1 cellular context compared by ENCODE assay signal in genomic region chr7:77691892-77692491, GRCh38.
TF ChIP-seq lines count a peak whose summit lies in the region.

No MANE protein-coding gene starts in this region.

TF ChIP-seq in HepG2, 621 proteins besides CTCF, POLR2A, EP300 and RAD21 (continued from another document and continues in another):
- TF ChIP-seq, protein P1, sequence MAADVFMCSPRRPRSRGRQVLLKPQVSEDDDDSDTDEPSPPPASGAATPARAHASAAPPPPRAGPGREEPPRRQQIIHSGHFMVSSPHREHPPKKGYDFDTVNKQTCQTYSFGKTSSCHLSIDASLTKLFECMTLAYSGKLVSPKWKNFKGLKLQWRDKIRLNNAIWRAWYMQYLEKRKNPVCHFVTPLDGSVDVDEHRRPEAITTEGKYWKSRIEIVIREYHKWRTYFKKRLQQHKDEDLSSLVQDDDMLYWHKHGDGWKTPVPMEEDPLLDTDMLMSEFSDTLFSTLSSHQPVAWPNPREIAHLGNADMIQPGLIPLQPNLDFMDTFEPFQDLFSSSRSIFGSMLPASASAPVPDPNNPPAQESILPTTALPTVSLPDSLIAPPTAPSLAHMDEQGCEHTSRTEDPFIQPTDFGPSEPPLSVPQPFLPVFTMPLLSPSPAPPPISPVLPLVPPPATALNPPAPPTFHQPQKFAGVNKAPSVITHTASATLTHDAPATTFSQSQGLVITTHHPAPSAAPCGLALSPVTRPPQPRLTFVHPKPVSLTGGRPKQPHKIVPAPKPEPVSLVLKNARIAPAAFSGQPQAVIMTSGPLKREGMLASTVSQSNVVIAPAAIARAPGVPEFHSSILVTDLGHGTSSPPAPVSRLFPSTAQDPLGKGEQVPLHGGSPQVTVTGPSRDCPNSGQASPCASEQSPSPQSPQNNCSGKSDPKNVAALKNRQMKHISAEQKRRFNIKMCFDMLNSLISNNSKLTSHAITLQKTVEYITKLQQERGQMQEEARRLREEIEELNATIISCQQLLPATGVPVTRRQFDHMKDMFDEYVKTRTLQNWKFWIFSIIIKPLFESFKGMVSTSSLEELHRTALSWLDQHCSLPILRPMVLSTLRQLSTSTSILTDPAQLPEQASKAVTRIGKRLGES (CRISPR knock-in tag; IDR thresholded peaks at IDR 0.05; ENCODE audit: borderline replicate concordance), result no peak
- TF ChIP-seq CHD4 (IDR thresholded peaks at IDR 0.05; ENCODE audit: borderline replicate concordance, low read length) (no peak), CAMTA2 (CRISPR knock-in tag; IDR thresholded peaks at IDR 0.05; ENCODE audit: borderline replicate concordance) (no peak), CBX2 (IDR thresholded peaks at IDR 0.05; ENCODE audit: low read depth, low read length) (no peak), CBX2 (CRISPR knock-in tag; IDR thresholded peaks at IDR 0.05; ENCODE audit: low read depth) (no peak), JARID2 (CRISPR knock-in tag; IDR thresholded peaks at IDR 0.05; ENCODE audit: insufficient replicate concordance) (no peak), HNF1B (CRISPR knock-in tag; IDR thresholded peaks at IDR 0.05) (no peak), PREB (CRISPR knock-in tag; IDR thresholded peaks at IDR 0.05) (no peak), NBN (conservative IDR thresholded peaks at IDR 0.05) (no peak), ZNF574 (CRISPR knock-in tag; IDR thresholded peaks at IDR 0.05) (peak; percentile 27; the same call in 1 of the 2 replicates), POLR2AphosphoS5 (IDR thresholded peaks at IDR 0.05; ENCODE audit: low read depth, low read length) (peak; percentile 36; the same call in 1 of the 2 replicates), SIN3A (IDR thresholded peaks at IDR 0.05; ENCODE audit: borderline replicate concordance, low read depth, low read length) (no peak), ZNF263 (CRISPR knock-in tag; IDR thresholded peaks at IDR 0.05) (no peak), ZNF703 (CRISPR knock-in tag; IDR thresholded peaks at IDR 0.05; ENCODE audit: borderline replicate concordance) (no peak), SIX1 (CRISPR knock-in tag; IDR thresholded peaks at IDR 0.05; ENCODE audit: borderline replicate concordance) (no peak), ZMYM2 (CRISPR knock-in tag; IDR thresholded peaks at IDR 0.05) (no peak), THAP8 (CRISPR knock-in tag; IDR thresholded peaks at IDR 0.05; ENCODE audit: borderline replicate concordance) (no peak), ZNF766 (CRISPR knock-in tag; IDR thresholded peaks at IDR 0.05; ENCODE audit: borderline replicate concordance) (no peak), KLF16 (CRISPR knock-in tag; IDR thresholded peaks at IDR 0.05) (no peak), NFE2L1 (CRISPR knock-in tag; IDR thresholded peaks at IDR 0.05; ENCODE audit: borderline replicate concordance) (no peak), ZBTB4 (CRISPR knock-in tag; IDR thresholded peaks at IDR 0.05; ENCODE audit: borderline replicate concordance) (no peak), PRPF4 (IDR thresholded peaks at IDR 0.05; ENCODE audit: low read depth, low read length, poor library complexity, severe bottlenecking) (no peak), BHLHE40 (IDR thresholded peaks at IDR 0.05; ENCODE audit: low read length) (no peak), ZNF768 (CRISPR knock-in tag; IDR thresholded peaks at IDR 0.05) (no peak), MATR3 (CRISPR knock-in tag; IDR thresholded peaks at IDR 0.05) (no peak), ZBTB2 (CRISPR knock-in tag; IDR thresholded peaks at IDR 0.05; ENCODE audit: low read depth) (no peak)
- TF ChIP-seq, protein P2, sequence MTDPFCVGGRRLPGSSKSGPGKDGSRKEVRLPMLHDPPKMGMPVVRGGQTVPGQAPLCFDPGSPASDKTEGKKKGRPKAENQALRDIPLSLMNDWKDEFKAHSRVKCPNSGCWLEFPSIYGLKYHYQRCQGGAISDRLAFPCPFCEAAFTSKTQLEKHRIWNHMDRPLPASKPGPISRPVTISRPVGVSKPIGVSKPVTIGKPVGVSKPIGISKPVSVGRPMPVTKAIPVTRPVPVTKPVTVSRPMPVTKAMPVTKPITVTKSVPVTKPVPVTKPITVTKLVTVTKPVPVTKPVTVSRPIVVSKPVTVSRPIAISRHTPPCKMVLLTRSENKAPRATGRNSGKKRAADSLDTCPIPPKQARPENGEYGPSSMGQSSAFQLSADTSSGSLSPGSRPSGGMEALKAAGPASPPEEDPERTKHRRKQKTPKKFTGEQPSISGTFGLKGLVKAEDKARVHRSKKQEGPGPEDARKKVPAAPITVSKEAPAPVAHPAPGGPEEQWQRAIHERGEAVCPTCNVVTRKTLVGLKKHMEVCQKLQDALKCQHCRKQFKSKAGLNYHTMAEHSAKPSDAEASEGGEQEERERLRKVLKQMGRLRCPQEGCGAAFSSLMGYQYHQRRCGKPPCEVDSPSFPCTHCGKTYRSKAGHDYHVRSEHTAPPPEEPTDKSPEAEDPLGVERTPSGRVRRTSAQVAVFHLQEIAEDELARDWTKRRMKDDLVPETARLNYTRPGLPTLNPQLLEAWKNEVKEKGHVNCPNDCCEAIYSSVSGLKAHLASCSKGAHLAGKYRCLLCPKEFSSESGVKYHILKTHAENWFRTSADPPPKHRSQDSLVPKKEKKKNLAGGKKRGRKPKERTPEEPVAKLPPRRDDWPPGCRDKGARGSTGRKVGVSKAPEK (CRISPR knock-in tag; IDR thresholded peaks at IDR 0.05; ENCODE audit: borderline replicate concordance), result no peak
- TF ChIP-seq, protein P3, sequence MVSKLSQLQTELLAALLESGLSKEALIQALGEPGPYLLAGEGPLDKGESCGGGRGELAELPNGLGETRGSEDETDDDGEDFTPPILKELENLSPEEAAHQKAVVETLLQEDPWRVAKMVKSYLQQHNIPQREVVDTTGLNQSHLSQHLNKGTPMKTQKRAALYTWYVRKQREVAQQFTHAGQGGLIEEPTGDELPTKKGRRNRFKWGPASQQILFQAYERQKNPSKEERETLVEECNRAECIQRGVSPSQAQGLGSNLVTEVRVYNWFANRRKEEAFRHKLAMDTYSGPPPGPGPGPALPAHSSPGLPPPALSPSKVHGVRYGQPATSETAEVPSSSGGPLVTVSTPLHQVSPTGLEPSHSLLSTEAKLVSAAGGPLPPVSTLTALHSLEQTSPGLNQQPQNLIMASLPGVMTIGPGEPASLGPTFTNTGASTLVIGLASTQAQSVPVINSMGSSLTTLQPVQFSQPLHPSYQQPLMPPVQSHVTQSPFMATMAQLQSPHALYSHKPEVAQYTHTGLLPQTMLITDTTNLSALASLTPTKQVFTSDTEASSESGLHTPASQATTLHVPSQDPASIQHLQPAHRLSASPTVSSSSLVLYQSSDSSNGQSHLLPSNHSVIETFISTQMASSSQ (IDR thresholded peaks at IDR 0.05; ENCODE audit: low read depth), result no peak
- TF ChIP-seq, protein P3 (CRISPR knock-in tag; IDR thresholded peaks at IDR 0.05; ENCODE audit: borderline replicate concordance), result no peak
- TF ChIP-seq, protein P4, sequence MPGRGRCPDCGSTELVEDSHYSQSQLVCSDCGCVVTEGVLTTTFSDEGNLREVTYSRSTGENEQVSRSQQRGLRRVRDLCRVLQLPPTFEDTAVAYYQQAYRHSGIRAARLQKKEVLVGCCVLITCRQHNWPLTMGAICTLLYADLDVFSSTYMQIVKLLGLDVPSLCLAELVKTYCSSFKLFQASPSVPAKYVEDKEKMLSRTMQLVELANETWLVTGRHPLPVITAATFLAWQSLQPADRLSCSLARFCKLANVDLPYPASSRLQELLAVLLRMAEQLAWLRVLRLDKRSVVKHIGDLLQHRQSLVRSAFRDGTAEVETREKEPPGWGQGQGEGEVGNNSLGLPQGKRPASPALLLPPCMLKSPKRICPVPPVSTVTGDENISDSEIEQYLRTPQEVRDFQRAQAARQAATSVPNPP (CRISPR knock-in tag; IDR thresholded peaks at IDR 0.05), result no peak
